16 cellular contexts compared by ENCODE assay signal in the genomic region with DNA sequence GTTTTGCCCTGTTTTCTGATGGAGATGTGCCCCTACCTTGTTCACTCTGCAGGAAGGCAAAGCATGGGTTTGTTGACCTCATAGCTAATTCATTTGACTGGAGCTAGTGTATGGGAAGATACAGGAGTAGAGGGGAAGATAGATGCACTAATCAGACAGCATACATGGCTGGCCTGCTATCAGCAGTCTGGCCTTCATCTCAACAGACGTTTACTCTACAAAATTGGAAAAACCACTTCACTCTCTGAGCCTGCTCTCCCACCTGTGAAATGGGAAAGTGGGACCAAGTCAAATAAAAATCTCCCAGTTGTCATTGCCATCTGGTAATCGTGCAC.
DNase-seq lines count a peak whose midpoint lies in the region; ATAC-seq lines count a peak whose summit lies in the region.
"Had no signal": no experiment of that assay in that cellular context is flagged by ENCODE, and none has a peak within 500 bp of the region (broad histone marks: within the 10 kb centered on the region; RNA-seq: fewer than 3 reads in every experiment).

No MANE protein-coding gene starts in this region.

- no peak for DNase-seq in central memory CD8-positive, alpha-beta T cell (ENCODE audit: low spot score in 2 of 2)
- no peak for DNase-seq in NCI-H524 treated with DMSO at 0.1 percent for 48 hours (lab: John Stamatoyannopoulos, UW)
- DNase-seq in AG08395 (ENCODE audit: low spot score), result no peak
- no peak for DNase-seq in kidney tubule cell (ENCODE audit: low spot score)
- no peak for DNase-seq in Right ventricle myocardium inferior (ENCODE audit: missing footprints)
- DNase-seq: activated CD4-positive, CD25-positive, alpha-beta regulatory T cell treated with anti-CD3 and anti-CD28 coated beads, Interleukin-2, amount 50 U/mL, for 72 hours; activated effector memory CD4-positive, alpha-beta T cell treated with Interleukin-2 at 50 U/mL for 16 hours; endodermal cell; islet precursor cell; NCI-H2029; right cardiac atrium; SIG-M5 had no signal

- no peaks in the 10 kb centered on the region for H3K9me3 Mint-ChIP-seq in central memory CD8-positive, alpha-beta T cell
- H3K9me3 Mint-ChIP-seq: endodermal cell had no signal

- intact Hi-C loops in Right ventricle myocardium inferior (cut with DNase I), result no loop called here

- H3K36me3 Mint-ChIP-seq in central memory CD8-positive, alpha-beta T cell (ENCODE audit: insufficient read depth), result no peaks in the 10 kb centered on the region

- peaks cover 65% of the 10 kb centered on the region for H3K4me1 Mint-ChIP-seq in central memory CD8-positive, alpha-beta T cell

- H3K27me3 Mint-ChIP-seq in central memory CD8-positive, alpha-beta T cell, result peaks cover 26% of the 10 kb centered on the region

- peak; percentile 17 for ATAC-seq in GM18519 (IDR thresholded peaks at IDR 0.05; ENCODE audit: low FRiP score, unreplicated experiment)
- peak; percentile 21 for ATAC-seq in GM21447 (IDR thresholded peaks at IDR 0.05; ENCODE audit: unreplicated experiment)
- ATAC-seq in HG03108 (IDR thresholded peaks at IDR 0.05; ENCODE audit: unreplicated experiment), result peak; percentile 23
- ATAC-seq in central memory CD8-positive, alpha-beta T cell (replicated peaks; ENCODE audit: extremely low read depth, poor library complexity, severe bottlenecking), result no peak
- no peak for ATAC-seq in Right ventricle myocardium inferior
- ATAC-seq: gastroesophageal sphincter, right cardiac atrium had no signal

- H3K27ac Mint-ChIP-seq in central memory CD8-positive, alpha-beta T cell (ENCODE audit: low read depth), result peak overlapping the region; percentile 38
- H3K27ac Mint-ChIP-seq: endodermal cell had no signal

- peak overlapping the region; percentile 52 for H3K4me3 Mint-ChIP-seq in central memory CD8-positive, alpha-beta T cell
- H3K4me3 Mint-ChIP-seq: endodermal cell had no signal

Comparison
In these comparisons a context has a peak if more than half of its experiments do, and no peak if none do; other contexts are left out.
1. ATAC-seq: peak in GM18519 (single experiment), GM21447 (single experiment) and HG03108 (single experiment); none in central memory CD8-positive, alpha-beta T cell (single experiment) and Right ventricle myocardium inferior (single experiment).